In the genomic region with DNA sequence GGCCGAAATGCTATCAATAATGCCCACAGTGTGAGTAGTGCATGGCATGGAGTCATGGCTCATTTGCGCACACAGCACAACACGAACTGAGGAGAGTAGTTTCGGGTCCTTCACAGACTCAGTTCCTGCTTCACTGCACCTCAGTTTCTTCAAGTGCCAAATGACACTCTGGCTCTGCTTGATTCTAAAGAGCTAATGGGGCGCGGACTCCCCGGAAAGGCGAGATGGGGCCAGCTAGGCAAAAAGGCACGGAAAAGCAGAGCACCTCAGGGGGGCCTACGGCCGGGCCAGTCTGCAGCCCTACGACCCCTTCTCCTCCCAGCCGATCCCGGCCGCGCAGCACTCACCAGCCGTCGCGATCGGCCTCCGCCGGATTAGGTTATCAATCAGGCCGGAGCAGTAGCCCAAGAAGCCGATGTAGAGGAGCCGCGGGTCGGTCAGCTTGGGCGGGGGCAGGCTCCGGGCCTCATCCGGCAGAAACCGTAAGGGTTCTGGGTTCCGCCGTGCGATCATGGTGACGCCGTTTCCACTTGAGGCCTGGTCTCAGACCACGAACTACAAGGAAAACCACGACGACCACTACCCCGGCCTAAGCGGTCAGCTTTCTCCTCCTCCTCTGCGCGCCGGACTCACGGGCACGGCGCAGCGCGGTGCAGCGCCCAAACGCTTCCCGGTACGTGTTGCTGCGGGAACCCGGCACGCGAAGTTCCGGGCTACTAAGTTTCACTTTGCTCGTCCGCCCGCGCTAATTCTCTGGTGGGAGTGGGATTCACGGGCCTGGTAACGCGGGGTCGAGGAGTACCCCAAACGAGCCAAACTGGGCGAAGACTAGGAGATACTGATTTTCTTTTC, we compare ENCODE assay signal across 1 cellular context.
TF ChIP-seq lines count a peak whose summit lies in the region.

Gene NDUFC2, minus strand, starts transcription at position 631 of the 852 bp plus-strand sequence. Its CDS starts 118 bp downstream, at position 513.

TF ChIP-seq in GM12878, 131 proteins besides CTCF, POLR2A, EP300 and RAD21 (continued from another document and continues in another):
- TF ChIP-seq SMC3 (IDR thresholded peaks at IDR 0.05; ENCODE audit: borderline replicate concordance, low read length) (no peak), YBX1 (IDR thresholded peaks at IDR 0.05) (no peak), POLR2AphosphoS5 (IDR thresholded peaks at IDR 0.05; ENCODE audit: low read length) (peak; percentile 92), FOXM1 (IDR thresholded peaks at IDR 0.05; ENCODE audit: low read depth, low read length) (0 out of 2 replicates have a peak, but pooled peaks have one; percentile 28), FOS (IDR thresholded peaks at IDR 0.05; ENCODE audit: borderline replicate concordance, extremely low read depth, insufficient read length) (no peak), MTA3 (IDR thresholded peaks at IDR 0.05; ENCODE audit: borderline replicate concordance, low read length) (no peak; the same call in 1 of the 2 replicates), CREB1 (IDR thresholded peaks at IDR 0.05; ENCODE audit: low read depth) (peak; percentile 72; the same call in 1 of the 2 replicates), ZBTB11 (CRISPR knock-in tag; IDR thresholded peaks at IDR 0.05) (peak; percentile 95), RAD51 (IDR thresholded peaks at IDR 0.05) (no peak), BRCA1 (IDR thresholded peaks at IDR 0.05; ENCODE audit: low read depth, low read length) (no peak), BACH1 (IDR thresholded peaks at IDR 0.05; ENCODE audit: borderline replicate concordance) (peak; percentile 55), EZH2 (IDR thresholded peaks at IDR 0.05; ENCODE audit: borderline replicate concordance, control insufficient read depth, low read depth, low read length) (no peak), BCL11A (IDR thresholded peaks at IDR 0.05; ENCODE audit: low read depth, low read length) (no peak), PRDM15 (CRISPR knock-in tag; IDR thresholded peaks at IDR 0.05) (no peak), BHLHE40 (IDR thresholded peaks at IDR 0.05; ENCODE audit: borderline replicate concordance in 1 of 2, low read depth in 2 of 2, low read length in 1 of 2) (peak; percentile 90 to 91), LARP7 (IDR thresholded peaks at IDR 0.05) (peak; percentile 81), JUND (IDR thresholded peaks at IDR 0.05; ENCODE audit: low read depth, low read length) (no peak), EED (IDR thresholded peaks at IDR 0.05; ENCODE audit: low read depth) (peak; percentile 47), TCF3 (IDR thresholded peaks at IDR 0.05; ENCODE audit: borderline replicate concordance, insufficient read depth, low read depth, low read length) (0 out of 2 replicates have a peak, but pooled peaks have one; percentile 25), ELK1 (IDR thresholded peaks at IDR 0.05; ENCODE audit: low read depth, low read length) (no peak), KDM1A (IDR thresholded peaks at IDR 0.05; ENCODE audit: borderline replicate concordance) (no peak), SP1 (IDR thresholded peaks at IDR 0.05; ENCODE audit: low read depth, low read length) (peak; percentile 77), YY1 (IDR thresholded peaks at IDR 0.05; ENCODE audit: low read depth, low read length) (peak; percentile 84), HDGF (IDR thresholded peaks at IDR 0.05) (no peak), CHD4 (IDR thresholded peaks at IDR 0.05) (no peak), ZBED1 (IDR thresholded peaks at IDR 0.05; ENCODE audit: borderline replicate concordance) (peak; percentile 78), ZSCAN29 (IDR thresholded peaks at IDR 0.05) (0 out of 2 replicates have a peak, but pooled peaks have one; percentile 42), SPI1 (IDR thresholded peaks at IDR 0.05; ENCODE audit: borderline replicate concordance, insufficient read depth, low read depth, low read length) (no peak), EGR1 (IDR thresholded peaks at IDR 0.05; ENCODE audit: borderline replicate concordance in 1 of 2, low read depth in 2 of 2, low read length in 2 of 2) (peak; percentile 68 to 98; a peak in 2 of 3 replicates), TCF7 (IDR thresholded peaks at IDR 0.05; ENCODE audit: borderline replicate concordance) (peak; percentile 71; the same call in 1 of the 2 replicates), SMAD5 (IDR thresholded peaks at IDR 0.05; ENCODE audit: low read depth) (no peak), STAT1 (conservative IDR thresholded peaks at IDR 0.05) (no peak), CBX3 (IDR thresholded peaks at IDR 0.05; ENCODE audit: borderline replicate concordance, low read depth) (no peak), MYB (IDR thresholded peaks at IDR 0.05; ENCODE audit: borderline replicate concordance, low read depth, low read length) (no peak), CHD1 (IDR thresholded peaks at IDR 0.05; ENCODE audit: low read depth, low read length) (0 out of 2 replicates have a peak, but pooled peaks have one; percentile 60)
- TF ChIP-seq, protein P1, sequence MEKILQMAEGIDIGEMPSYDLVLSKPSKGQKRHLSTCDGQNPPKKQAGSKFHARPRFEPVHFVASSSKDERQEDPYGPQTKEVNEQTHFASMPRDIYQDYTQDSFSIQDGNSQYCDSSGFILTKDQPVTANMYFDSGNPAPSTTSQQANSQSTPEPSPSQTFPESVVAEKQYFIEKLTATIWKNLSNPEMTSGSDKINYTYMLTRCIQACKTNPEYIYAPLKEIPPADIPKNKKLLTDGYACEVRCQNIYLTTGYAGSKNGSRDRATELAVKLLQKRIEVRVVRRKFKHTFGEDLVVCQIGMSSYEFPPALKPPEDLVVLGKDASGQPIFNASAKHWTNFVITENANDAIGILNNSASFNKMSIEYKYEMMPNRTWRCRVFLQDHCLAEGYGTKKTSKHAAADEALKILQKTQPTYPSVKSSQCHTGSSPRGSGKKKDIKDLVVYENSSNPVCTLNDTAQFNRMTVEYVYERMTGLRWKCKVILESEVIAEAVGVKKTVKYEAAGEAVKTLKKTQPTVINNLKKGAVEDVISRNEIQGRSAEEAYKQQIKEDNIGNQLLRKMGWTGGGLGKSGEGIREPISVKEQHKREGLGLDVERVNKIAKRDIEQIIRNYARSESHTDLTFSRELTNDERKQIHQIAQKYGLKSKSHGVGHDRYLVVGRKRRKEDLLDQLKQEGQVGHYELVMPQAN (conservative IDR thresholded peaks at IDR 0.05), result 0 out of 2 replicates have a peak, but pooled peaks have one; percentile 60
- TF ChIP-seq, protein P2, sequence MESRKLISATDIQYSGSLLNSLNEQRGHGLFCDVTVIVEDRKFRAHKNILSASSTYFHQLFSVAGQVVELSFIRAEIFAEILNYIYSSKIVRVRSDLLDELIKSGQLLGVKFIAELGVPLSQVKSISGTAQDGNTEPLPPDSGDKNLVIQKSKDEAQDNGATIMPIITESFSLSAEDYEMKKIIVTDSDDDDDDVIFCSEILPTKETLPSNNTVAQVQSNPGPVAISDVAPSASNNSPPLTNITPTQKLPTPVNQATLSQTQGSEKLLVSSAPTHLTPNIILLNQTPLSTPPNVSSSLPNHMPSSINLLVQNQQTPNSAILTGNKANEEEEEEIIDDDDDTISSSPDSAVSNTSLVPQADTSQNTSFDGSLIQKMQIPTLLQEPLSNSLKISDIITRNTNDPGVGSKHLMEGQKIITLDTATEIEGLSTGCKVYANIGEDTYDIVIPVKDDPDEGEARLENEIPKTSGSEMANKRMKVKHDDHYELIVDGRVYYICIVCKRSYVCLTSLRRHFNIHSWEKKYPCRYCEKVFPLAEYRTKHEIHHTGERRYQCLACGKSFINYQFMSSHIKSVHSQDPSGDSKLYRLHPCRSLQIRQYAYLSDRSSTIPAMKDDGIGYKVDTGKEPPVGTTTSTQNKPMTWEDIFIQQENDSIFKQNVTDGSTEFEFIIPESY (IDR thresholded peaks at IDR 0.05), result no peak
- TF ChIP-seq, protein P3, sequence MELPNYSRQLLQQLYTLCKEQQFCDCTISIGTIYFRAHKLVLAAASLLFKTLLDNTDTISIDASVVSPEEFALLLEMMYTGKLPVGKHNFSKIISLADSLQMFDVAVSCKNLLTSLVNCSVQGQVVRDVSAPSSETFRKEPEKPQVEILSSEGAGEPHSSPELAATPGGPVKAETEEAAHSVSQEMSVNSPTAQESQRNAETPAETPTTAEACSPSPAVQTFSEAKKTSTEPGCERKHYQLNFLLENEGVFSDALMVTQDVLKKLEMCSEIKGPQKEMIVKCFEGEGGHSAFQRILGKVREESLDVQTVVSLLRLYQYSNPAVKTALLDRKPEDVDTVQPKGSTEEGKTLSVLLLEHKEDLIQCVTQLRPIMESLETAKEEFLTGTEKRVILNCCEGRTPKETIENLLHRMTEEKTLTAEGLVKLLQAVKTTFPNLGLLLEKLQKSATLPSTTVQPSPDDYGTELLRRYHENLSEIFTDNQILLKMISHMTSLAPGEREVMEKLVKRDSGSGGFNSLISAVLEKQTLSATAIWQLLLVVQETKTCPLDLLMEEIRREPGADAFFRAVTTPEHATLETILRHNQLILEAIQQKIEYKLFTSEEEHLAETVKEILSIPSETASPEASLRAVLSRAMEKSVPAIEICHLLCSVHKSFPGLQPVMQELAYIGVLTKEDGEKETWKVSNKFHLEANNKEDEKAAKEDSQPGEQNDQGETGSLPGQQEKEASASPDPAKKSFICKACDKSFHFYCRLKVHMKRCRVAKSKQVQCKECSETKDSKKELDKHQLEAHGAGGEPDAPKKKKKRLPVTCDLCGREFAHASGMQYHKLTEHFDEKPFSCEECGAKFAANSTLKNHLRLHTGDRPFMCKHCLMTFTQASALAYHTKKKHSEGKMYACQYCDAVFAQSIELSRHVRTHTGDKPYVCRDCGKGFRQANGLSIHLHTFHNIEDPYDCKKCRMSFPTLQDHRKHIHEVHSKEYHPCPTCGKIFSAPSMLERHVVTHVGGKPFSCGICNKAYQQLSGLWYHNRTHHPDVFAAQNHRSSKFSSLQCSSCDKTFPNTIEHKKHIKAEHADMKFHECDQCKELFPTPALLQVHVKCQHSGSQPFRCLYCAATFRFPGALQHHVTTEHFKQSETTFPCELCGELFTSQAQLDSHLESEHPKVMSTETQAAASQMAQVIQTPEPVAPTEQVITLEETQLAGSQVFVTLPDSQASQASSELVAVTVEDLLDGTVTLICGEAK (IDR thresholded peaks at IDR 0.05; ENCODE audit: borderline replicate concordance), result peak; percentile 94
- TF ChIP-seq, protein P4, sequence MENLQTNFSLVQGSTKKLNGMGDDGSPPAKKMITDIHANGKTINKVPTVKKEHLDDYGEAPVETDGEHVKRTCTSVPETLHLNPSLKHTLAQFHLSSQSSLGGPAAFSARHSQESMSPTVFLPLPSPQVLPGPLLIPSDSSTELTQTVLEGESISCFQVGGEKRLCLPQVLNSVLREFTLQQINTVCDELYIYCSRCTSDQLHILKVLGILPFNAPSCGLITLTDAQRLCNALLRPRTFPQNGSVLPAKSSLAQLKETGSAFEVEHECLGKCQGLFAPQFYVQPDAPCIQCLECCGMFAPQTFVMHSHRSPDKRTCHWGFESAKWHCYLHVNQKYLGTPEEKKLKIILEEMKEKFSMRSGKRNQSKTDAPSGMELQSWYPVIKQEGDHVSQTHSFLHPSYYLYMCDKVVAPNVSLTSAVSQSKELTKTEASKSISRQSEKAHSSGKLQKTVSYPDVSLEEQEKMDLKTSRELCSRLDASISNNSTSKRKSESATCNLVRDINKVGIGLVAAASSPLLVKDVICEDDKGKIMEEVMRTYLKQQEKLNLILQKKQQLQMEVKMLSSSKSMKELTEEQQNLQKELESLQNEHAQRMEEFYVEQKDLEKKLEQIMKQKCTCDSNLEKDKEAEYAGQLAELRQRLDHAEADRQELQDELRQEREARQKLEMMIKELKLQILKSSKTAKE (IDR thresholded peaks at IDR 0.05; ENCODE audit: low read depth, poor library complexity, severe bottlenecking), result no peak
